Comparison of ENCODE assay signal across 8 cellular contexts in genomic region chr5:56480305-56481146, GRCh38.
DNase-seq lines count a peak whose midpoint lies in the region; ATAC-seq, FAIRE-seq and TF ChIP-seq lines count a peak whose summit lies in the region.

No MANE protein-coding gene starts in this region.

- no peaks in the 10 kb centered on the region for H3K36me3 Mint-ChIP-seq in activated CD4-positive, alpha-beta memory T cell treated with anti-CD3 and anti-CD28 coated beads, Interleukin-2, amount 10 ng/mL, durations not matched to agents 7 days and 5 days (ENCODE audit: low read depth)

- 2 to 10% methylated on average over 20 to 29 of the region's 51 CpGs for WGBS in mesodermal cell (ENCODE audit: insufficient coverage in 2 of 2), 2 experiments

- H3K4me1 ChIP-seq in mesodermal cell (ENCODE audit: control insufficient read depth, insufficient read depth, low read length, poor library complexity, severe bottlenecking): peaks cover 36% of the 10 kb centered on the region

- DNase-seq in GM12892 (ENCODE audit: insufficient read length) (peak; percentile 18), epithelial cell of proximal tubule (ENCODE audit: low read depth) (no peak), superior temporal gyrus (ENCODE audit: extremely low spot score) (peak; percentile 74), NCI-H1105 (lab: John Stamatoyannopoulos, UW) (no peak)
- DNase-seq in activated CD4-positive, alpha-beta memory T cell treated with anti-CD3 and anti-CD28 coated beads, Interleukin-2, amount 10 ng/mL, durations not matched to agents 7 days and 5 days: peak; percentile 43

- H3K4me3 ChIP-seq in epithelial cell of proximal tubule (ENCODE audit: low read depth, low read length) (peak overlapping the region; percentile 69), mesodermal cell (ENCODE audit: extremely low read depth, insufficient read depth, low read length, poor library complexity, severe bottlenecking) (peak overlapping the region; percentile 37)

- CTCF ChIA-PET in activated CD4-positive, alpha-beta memory T cell treated with anti-CD3 and anti-CD28 coated beads, Interleukin-2, amount 10 ng/mL, durations not matched to agents 7 days and 5 days (lab: Charles Lee): interaction anchor here (0.7 to 3.5 kb wide), 12 partner anchors 152 to 544 kb away, joined by 3 to 16 read pairs (median 3); no protein-coding TSS in a partner anchor

- no peaks in the 10 kb centered on the region for H3K27me3 Mint-ChIP-seq in activated CD4-positive, alpha-beta memory T cell treated with anti-CD3 and anti-CD28 coated beads, Interleukin-2, amount 10 ng/mL, durations not matched to agents 7 days and 5 days

- peak overlapping the region; percentile 94 for H3K27ac ChIP-seq in mesodermal cell (ENCODE audit: low read depth, low read length, severe bottlenecking)

- H3K4me1 Mint-ChIP-seq in activated CD4-positive, alpha-beta memory T cell treated with anti-CD3 and anti-CD28 coated beads, Interleukin-2, amount 10 ng/mL, durations not matched to agents 7 days and 5 days: peaks cover 57% of the 10 kb centered on the region

- peaks cover 6% of the 10 kb centered on the region for H3K9me3 ChIP-seq in mesodermal cell (ENCODE audit: control insufficient read depth, low read length)

- FAIRE-seq in GM12892 (lab: Jason Lieb, UNC): no peak

- no peaks in the 10 kb centered on the region for H3K36me3 ChIP-seq in mesodermal cell (ENCODE audit: control insufficient read depth, insufficient read depth, low read length)

- H3K27ac Mint-ChIP-seq in activated CD4-positive, alpha-beta memory T cell treated with anti-CD3 and anti-CD28 coated beads, Interleukin-2, amount 10 ng/mL, durations not matched to agents 7 days and 5 days: peak overlapping the region; percentile 96

- ATAC-seq in HG03432 (IDR thresholded peaks at IDR 0.05; ENCODE audit: unreplicated experiment): peak; percentile 29
- no peak for ATAC-seq in GM21528 (IDR thresholded peaks at IDR 0.05; ENCODE audit: low FRiP score, unreplicated experiment)

- POLR2A ChIA-PET in activated CD4-positive, alpha-beta memory T cell treated with anti-CD3 and anti-CD28 coated beads, Interleukin-2, amount 10 ng/mL, durations not matched to agents 7 days and 5 days (lab: Charles Lee): interaction anchor here (0.8 to 4.9 kb wide), 29 partner anchors 11 to 358 kb away, joined by 3 to 34 read pairs (median 5); partner anchors contain the start of gene MAP3K1

- H3K9me3 Mint-ChIP-seq in activated CD4-positive, alpha-beta memory T cell treated with anti-CD3 and anti-CD28 coated beads, Interleukin-2, amount 10 ng/mL, durations not matched to agents 7 days and 5 days: no peaks in the 10 kb centered on the region

- TF ChIP-seq CTCF in epithelial cell of proximal tubule (conservative IDR thresholded peaks at IDR 0.05; ENCODE audit: low read depth, low read length): no peak

- peak overlapping the region; percentile 66 for H3K4me3 Mint-ChIP-seq in activated CD4-positive, alpha-beta memory T cell treated with anti-CD3 and anti-CD28 coated beads, Interleukin-2, amount 10 ng/mL, durations not matched to agents 7 days and 5 days

- no peak for TF ChIP-seq POLR2A in GM12892 (IDR thresholded peaks at IDR 0.05; ENCODE audit: low read depth, low read length)

Comparison
In these comparisons a context has a peak if more than half of its experiments do, and no peak if none do; other contexts are left out.
1. DNase-seq: peak in GM12892 (single experiment), activated CD4-positive, alpha-beta memory T cell treated with anti-CD3 and anti-CD28 coated beads, Interleukin-2, amount 10 ng/mL, durations not matched to agents 7 days and 5 days (single experiment) and superior temporal gyrus (single experiment); none in epithelial cell of proximal tubule (single experiment) and NCI-H1105 (single experiment).